ENCODE assay signal across 26 cellular contexts in the genomic region with DNA sequence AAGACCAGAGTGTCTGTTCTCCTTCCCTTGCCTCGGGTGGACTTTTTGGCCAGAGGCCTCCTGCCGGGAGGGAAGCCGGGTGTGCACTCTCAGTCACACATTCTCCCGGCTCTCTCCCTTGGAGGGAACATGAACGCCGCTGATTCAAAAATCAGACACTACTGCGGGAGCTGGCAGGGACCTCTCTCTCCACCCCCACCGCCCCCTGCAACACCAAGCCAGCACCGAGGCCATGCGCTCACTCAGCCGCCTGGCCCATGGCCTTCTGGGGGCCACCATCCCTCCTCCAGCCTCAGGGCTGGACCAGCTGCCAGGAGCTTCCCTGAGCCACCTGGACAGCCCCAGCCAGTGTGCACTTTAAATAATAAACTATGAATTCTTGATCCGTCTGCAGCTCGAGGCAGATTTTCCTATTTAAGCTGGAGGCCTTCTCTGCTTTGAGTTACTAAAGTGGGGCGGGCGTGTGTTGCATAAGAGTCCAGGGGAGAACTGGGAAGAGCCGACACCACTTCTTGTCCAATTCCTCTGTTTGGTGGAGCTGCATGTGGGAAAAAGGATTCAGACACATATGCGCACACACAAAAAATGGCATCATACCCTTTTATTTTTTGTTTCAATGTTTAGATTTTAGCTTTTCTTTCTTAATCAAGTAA. TPM values are rescaled to one million over a fixed set of nuclear protein-coding genes. Genes with fewer than 3 reads are reported as not detected.
DNase-seq lines count a peak whose midpoint lies in the region; ATAC-seq and TF ChIP-seq lines count a peak whose summit lies in the region.
"Had no signal": no experiment of that assay in that cellular context is flagged by ENCODE, and none has a peak within 500 bp of the region (broad histone marks: within the 10 kb centered on the region; RNA-seq: fewer than 3 reads in every experiment).

No MANE protein-coding gene starts in this region.

- H3K4me1 ChIP-seq in HEK293 (ENCODE audit: control insufficient read depth, insufficient read depth, low read length): peaks cover 3% of the 10 kb centered on the region; the same call in 1 of the 2 replicates
- H3K4me1 ChIP-seq in esophagus squamous epithelium: peaks cover 24 to 46% (median 31%) of the 10 kb centered on the region in 3 donors
- H3K4me1 ChIP-seq in lung (ENCODE audit: control insufficient read depth in 2 of 2, insufficient read depth in 2 of 2, low read length in 2 of 2): peaks cover 0 to 1% of the 10 kb centered on the region in 2 donors
- H3K4me1 ChIP-seq in stomach smooth muscle (ENCODE audit: control insufficient read depth, insufficient read depth, low read length): peaks cover 30% of the 10 kb centered on the region
- no peaks in the 10 kb centered on the region for H3K4me1 ChIP-seq in mesendoderm (ENCODE audit: control insufficient read depth, low read depth, low read length)
- H3K4me1 ChIP-seq: Peyer's patch, thyroid gland had no signal

- no peak overlapping the region for H2BK15ac ChIP-seq in mesendoderm (replicated peaks; ENCODE audit: low read depth)

- no peak overlapping the region for H2BK120ac ChIP-seq in mesendoderm (ENCODE audit: low read depth, low read length)

- H3K36me3 ChIP-seq in HEK293 (ENCODE audit: control insufficient read depth in 2 of 2, insufficient read depth in 1 of 2, low read length in 2 of 2): peaks cover 0 to 4% of the 10 kb centered on the region in 2 experiments; a peak in 1 of 3 replicates
- no peaks in the 10 kb centered on the region for H3K36me3 ChIP-seq in esophagus squamous epithelium
- H3K36me3 ChIP-seq in lung (ENCODE audit: control insufficient read depth in 2 of 2, insufficient read depth in 2 of 2, low read length in 2 of 2): no peaks in the 10 kb centered on the region
- no peaks in the 10 kb centered on the region for H3K36me3 ChIP-seq in stomach smooth muscle (ENCODE audit: control insufficient read depth in 2 of 2, insufficient read depth in 2 of 2, low read length in 2 of 2)
- no peaks in the 10 kb centered on the region for H3K36me3 ChIP-seq in mesendoderm (ENCODE audit: control insufficient read depth, insufficient read depth, low read length)
- H3K36me3 ChIP-seq: neutrophil, Peyer's patch, thyroid gland had no signal

- no peaks in the 10 kb centered on the region for H3K79me2 ChIP-seq in mesendoderm (ENCODE audit: control insufficient read depth, insufficient read depth, low read length)

- H3K9ac ChIP-seq in stomach smooth muscle (ENCODE audit: low read length in 2 of 2) (peak overlapping the region in 1 of 2 donors; percentile 42), mesendoderm (ENCODE audit: low read length) (no peak overlapping the region)

- CTCF ChIA-PET in HEK293 (lab: Yijun Ruan, JAX): interaction anchor here (0.7 to 1.9 kb wide), 3 partner anchors 39 to 561 kb away, joined by 3 to 7 read pairs (median 3); no protein-coding TSS in a partner anchor

- intact Hi-C loops in esophagus squamous epithelium (cut with DNase I): loop anchor here (10.0 kb wide), 1 partner anchor 76 kb away; no protein-coding TSS in a partner anchor

- H3K27ac ChIP-seq in HEK293 (ENCODE audit: extremely low read depth, low read depth, low read length) (no peak overlapping the region), esophagus squamous epithelium (peak overlapping the region; percentile 21 to 77 (median 68)), lung (ENCODE audit: low read depth in 1 of 2, low read length in 1 of 2) (peak overlapping the region in 1 of 2 donors; percentile 12), stomach smooth muscle (ENCODE audit: low read length) (peak overlapping the region; percentile 18), mesendoderm (ENCODE audit: low read depth, low read length) (no peak overlapping the region)
- H3K27ac ChIP-seq: epithelial cell of prostate, neutrophil, thyroid gland had no signal

- H4K5ac ChIP-seq in mesendoderm (ENCODE audit: low read length): no peak overlapping the region

- POLR2A ChIA-PET in HEK293 (lab: Yijun Ruan, JAX): interaction anchor here (0.7 kb wide), 1 partner anchor 104 kb away, joined by 3 read pairs; no protein-coding TSS in a partner anchor

- H3K18ac ChIP-seq in mesendoderm (ENCODE audit: low read length): no peak overlapping the region

- H3K23ac ChIP-seq in mesendoderm (ENCODE audit: low read length): no peak overlapping the region

- no peak overlapping the region for H3K4me3 ChIP-seq in HEK293 (ENCODE audit: low read depth, low read length)
- no peak overlapping the region for H3K4me3 ChIP-seq in esophagus squamous epithelium
- H3K4me3 ChIP-seq in lung: no peak overlapping the region
- H3K4me3 ChIP-seq in stomach smooth muscle (ENCODE audit: low read length in 2 of 2): no peak overlapping the region
- no peak overlapping the region for H3K4me3 ChIP-seq in mesendoderm (ENCODE audit: low read length)
- H3K4me3 ChIP-seq: dorsolateral prefrontal cortex, gastrocnemius medialis, GM12878, Peyer's patch, thyroid gland had no signal

- WGBS in esophagus squamous epithelium, 2 donors: 41 to 50% methylated on average over 9 of the region's 17 CpGs
- 72 to 76% methylated on average over 17 of the region's 17 CpGs for WGBS in lung, 2 donors
- no CpG with 5 or more reads among the region's 17 CpGs for WGBS in mesendoderm (ENCODE audit: extremely low coverage, insufficient coverage, low lambda C conversion rate)

- ATAC-seq in lung (ENCODE audit: insufficient read depth, low FRiP score) (no peak), GM18868 (IDR thresholded peaks at IDR 0.05; ENCODE audit: unreplicated experiment) (no peak)
- ATAC-seq: activated CD4-positive, CD25-positive, alpha-beta regulatory T cell treated with anti-CD3 and anti-CD28 coated beads, Interleukin-2, amount 50 U/mL, for 24 hours; activated CD8-positive, alpha-beta T cell treated with anti-CD3 and anti-CD28 coated beads, Interleukin-2, amount 10 ng/mL, durations not matched to agents 7 days and 5 days; CD8-positive, alpha-beta T cell; GM12878 had no signal

- DNase-seq in esophagus squamous epithelium (lab: John Stamatoyannopoulos, UW): no peak
- DNase-seq in lung (ENCODE audit: low spot score): peak; percentile 37
- no peak for DNase-seq in NCI-H1436 (lab: John Stamatoyannopoulos, UW)
- no peak for DNase-seq in mesendoderm
- no peak for DNase-seq in CD1c-positive myeloid dendritic cell (ENCODE audit: extremely low spot score)
- DNase-seq: activated CD8-positive, alpha-beta T cell treated with anti-CD3 and anti-CD28 coated beads, Interleukin-2, amount 10 ng/mL, durations not matched to agents 7 days and 5 days; activated naive CD4-positive, alpha-beta T cell; activated T-cell treated with anti-CD3 and anti-CD28 coated beads, Interleukin-2, amount 50 U/mL, for 1 hour; CD8-positive, alpha-beta T cell; central memory CD4-positive, alpha-beta T cell; DMS53; dorsolateral prefrontal cortex; KBM-7; NCI-H1694 treated with DMSO at 0.1 percent for 48 hours; NCI-H2227 treated with DMSO at 0.1 percent for 48 hours; Peyer's patch; stimulated activated CD4-positive, alpha-beta T cell treated with anti-CD3 and anti-CD28 coated beads, Interleukin-15, amount 100 ng/mL, for 24 hours; thyroid gland had no signal

- no peak for TF ChIP-seq POLR2A in esophagus squamous epithelium (IDR thresholded peaks at IDR 0.05)

- no peak overlapping the region for H3K56ac ChIP-seq in mesendoderm (ENCODE audit: low read length)

- H3K27me3 ChIP-seq in esophagus squamous epithelium (no peaks in the 10 kb centered on the region), lung (ENCODE audit: control insufficient read depth, insufficient read depth) (no peaks in the 10 kb centered on the region), stomach smooth muscle (ENCODE audit: control insufficient read depth in 1 of 2, insufficient read depth in 2 of 2, low read length in 2 of 2) (no peaks in the 10 kb centered on the region), mesendoderm (ENCODE audit: insufficient read depth, low read length, poor library complexity) (no peaks in the 10 kb centered on the region)
- H3K27me3 ChIP-seq: gastrocnemius medialis, Peyer's patch, thyroid gland had no signal

- TF ChIP-seq CTCF in HEK293 (tag by site-specific recombination; IDR thresholded peaks at IDR 0.05) (no peak), esophagus squamous epithelium (IDR thresholded peaks at IDR 0.05) (no peak), lung (IDR thresholded peaks at IDR 0.05; ENCODE audit: control extremely low read depth, extremely low read depth) (no peak)

- no peak overlapping the region for H3K4me2 ChIP-seq in mesendoderm (ENCODE audit: low read length)

- no peaks in the 10 kb centered on the region for H3K9me3 ChIP-seq in HEK293 (ENCODE audit: control insufficient read depth, insufficient read depth, low read depth, low read length)
- no peaks in the 10 kb centered on the region for H3K9me3 ChIP-seq in esophagus squamous epithelium
- H3K9me3 ChIP-seq in lung (ENCODE audit: control insufficient read depth in 2 of 2, insufficient read depth in 1 of 2, low read length in 1 of 2): peaks cover 0 to 3% of the 10 kb centered on the region in 2 donors
- peaks cover 0 to 2% of the 10 kb centered on the region in 2 donors for H3K9me3 ChIP-seq in stomach smooth muscle (ENCODE audit: control insufficient read depth in 2 of 2, low read length in 2 of 2)
- H3K9me3 ChIP-seq: gastrocnemius medialis, neutrophil, Peyer's patch, thyroid gland had no signal

- H3K79me1 ChIP-seq in mesendoderm (ENCODE audit: low read length): no peaks in the 10 kb centered on the region

- no peak overlapping the region for H3K4ac ChIP-seq in mesendoderm (ENCODE audit: low read depth, low read length)

- H2AK5ac ChIP-seq in mesendoderm (ENCODE audit: low read length): no peak overlapping the region

- no peak overlapping the region for H4K8ac ChIP-seq in mesendoderm (ENCODE audit: low read depth, low read length)

- H2BK5ac ChIP-seq in mesendoderm (ENCODE audit: low read length): no peak overlapping the region

TF ChIP-seq in HEK293, 187 proteins besides CTCF, POLR2A, EP300 and RAD21:
- TF ChIP-seq KLF1 (tag by site-specific recombination; IDR thresholded peaks at IDR 0.05) (no peak), ZNF341 (tag by site-specific recombination; IDR thresholded peaks at IDR 0.05; ENCODE audit: low read depth) (peak; percentile 38; the same call in 1 of the 2 replicates)
TF ChIP-seq in HEK293: peak in this region for 1.

RNA-seq across cellular contexts. Expression of a gene that starts 30.6 kb away (rescaled TPM):
- total RNA-seq in esophagus squamous epithelium (10 to 100 TPM in 1 of 4 donors, 1 to 10 TPM in 3; 4.5 to 11.4 (median 6.6) TPM), lung (1 to 10 TPM; 2.7 to 6.6 TPM)
- 1 to 10 TPM in 1 of 2 donors, under 1 TPM in 1; 0.47 to 1.6 TPM for polyA plus RNA-seq in lung
- 2.0 TPM for polyA plus RNA-seq in mesendoderm (2013, experiment 1 of 2)
- polyA plus RNA-seq in mesendoderm (2013, experiment 2 of 2): 1.8 TPM

Comparison
In these comparisons a context has a peak if more than half of its experiments do, and no peak if none do; other contexts are left out.
1. H3K27ac ChIP-seq: peak in esophagus squamous epithelium (4 of 4) and stomach smooth muscle (single experiment); none in HEK293 (single experiment) and mesendoderm (single experiment).